17 cellular contexts compared by ENCODE assay signal in the genomic region with DNA sequence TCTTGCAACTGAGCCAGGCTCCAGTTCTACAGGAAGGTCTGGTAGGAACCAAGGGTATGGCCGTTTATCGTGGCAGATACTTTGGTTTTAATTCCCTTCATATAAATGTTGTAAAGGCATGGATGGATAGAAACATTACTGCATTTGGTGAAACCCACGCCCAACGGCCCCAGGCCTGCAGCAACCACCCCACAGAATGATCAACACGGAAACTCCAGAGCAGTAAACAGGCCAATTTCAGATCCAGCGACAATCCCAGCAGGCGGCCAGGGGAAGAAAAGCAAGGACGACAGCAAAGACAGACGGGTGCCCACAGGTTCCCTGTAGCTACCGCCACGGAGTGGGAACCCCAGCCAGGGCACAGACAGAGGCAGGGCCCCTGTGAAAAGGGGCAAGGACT.
"Had no signal": no experiment of that assay in that cellular context is flagged by ENCODE, and none has a peak within 500 bp of the region (broad histone marks: within the 10 kb centered on the region; RNA-seq: fewer than 3 reads in every experiment).

No MANE protein-coding gene starts in this region.

- H3K4me3 Mint-ChIP-seq: activated T-helper 17 cell treated with anti-CD3 and anti-CD28 coated beads, Interleukin-2, amount 50 U/mL, for 72 hours; nephron; stimulated activated naive CD8-positive, alpha-beta T cell treated with anti-CD3 and anti-CD28 coated beads, Interleukin-15, amount 100 ng/mL, for 72 hours; T-helper 17 cell had no signal

- H3K79me2 ChIP-seq: parathyroid adenoma had no signal

- H3K27me3 ChIP-seq: adrenal gland, body of pancreas had no signal

- H3K4me1 ChIP-seq: adrenal gland, parathyroid adenoma had no signal

- H2AFZ ChIP-seq: parathyroid adenoma had no signal

- DNase-seq: activated CD4-positive, alpha-beta T cell treated with anti-CD3 and anti-CD28 coated beads, Interleukin-2, amount 50 U/mL, for 1 hour; activated CD4-positive, CD25-positive, alpha-beta regulatory T cell; activated naive CD4-positive, alpha-beta T cell treated with anti-CD3 and anti-CD28 coated beads, Interleukin-2, amount 50 U/mL, for 16 hours; activated T-cell treated with anti-CD3 and anti-CD28 coated beads for 4 hours; body of pancreas; dermis blood vessel endothelial cell; foreskin fibroblast; glutamatergic neuron; immature natural killer cell; mammary epithelial cell; stimulated activated CD4-positive, alpha-beta T cell treated with anti-CD3 and anti-CD28 coated beads, Interleukin-4, amount 100 ng/mL, for 4 hours; stimulated activated naive CD8-positive, alpha-beta T cell treated with anti-CD3 and anti-CD28 coated beads, Interleukin-15, amount 100 ng/mL, for 72 hours; T-helper 17 cell had no signal

- H3K27ac ChIP-seq: adrenal gland, body of pancreas, parathyroid adenoma had no signal

- H3K9ac ChIP-seq: parathyroid adenoma had no signal

- H3K27ac Mint-ChIP-seq: activated T-helper 17 cell treated with anti-CD3 and anti-CD28 coated beads, Interleukin-2, amount 50 U/mL, for 72 hours; T-helper 17 cell had no signal

- H3K4me1 Mint-ChIP-seq: activated T-helper 17 cell treated with anti-CD3 and anti-CD28 coated beads, Interleukin-2, amount 50 U/mL, for 72 hours; nephron had no signal
